ENCODE assay signal across 8 cellular contexts in genomic region chr12:95218164-95218851, GRCh38. TPM values are rescaled to one million over a fixed set of nuclear protein-coding genes. Genes with fewer than 3 reads are reported as not detected.
DNase-seq lines count a peak whose midpoint lies in the region; ATAC-seq and TF ChIP-seq lines count a peak whose summit lies in the region.

No MANE protein-coding gene starts in this region.

- TF ChIP-seq POLR2A in gastrocnemius medialis (IDR thresholded peaks at IDR 0.05), result no peak

- H3K27ac ChIP-seq in hepatocyte (peak overlapping the region; percentile 92), gastrocnemius medialis (peak overlapping the region; percentile 90 to 98 (median 96))

- peaks cover 86% of the 10 kb centered on the region for H3K79me2 ChIP-seq in hepatocyte

- H4K20me1 ChIP-seq in hepatocyte (ENCODE audit: insufficient read depth, poor library complexity, severe bottlenecking), result peaks cover 15% of the 10 kb centered on the region

- H3K9me2 ChIP-seq in hepatocyte (replicated peaks; ENCODE audit: insufficient read depth), result no peaks in the 10 kb centered on the region

- TF ChIP-seq CTCF in hepatocyte (IDR thresholded peaks at IDR 0.05; ENCODE audit: poor library complexity) (no peak), gastrocnemius medialis (IDR thresholded peaks at IDR 0.05 in 4 of 5, conservative IDR thresholded peaks at IDR 0.05 in 1 of 5) (no peak)

- H3K27ac Mint-ChIP-seq in activated naive CD8-positive, alpha-beta T cell treated with anti-CD3 and anti-CD28 coated beads for 36 hours, result peak overlapping the region; percentile 94

- H3K9me3 ChIP-seq in hepatocyte (ENCODE audit: low read depth) (no peaks in the 10 kb centered on the region), gastrocnemius medialis (no peaks in the 10 kb centered on the region)

- H3K4me1 ChIP-seq in hepatocyte (ENCODE audit: insufficient read depth) (peaks cover 3% of the 10 kb centered on the region), gastrocnemius medialis (peaks cover 51 to 53% of the 10 kb centered on the region in 2 donors)

- ATAC-seq in HG03159 (IDR thresholded peaks at IDR 0.05; ENCODE audit: unreplicated experiment) (peak; percentile 6), gastrocnemius medialis (no peak)

- no peaks in the 10 kb centered on the region for H3K36me3 ChIP-seq in hepatocyte (replicated peaks; ENCODE audit: insufficient read depth, low read depth)
- H3K36me3 ChIP-seq in gastrocnemius medialis, result no peaks in the 10 kb centered on the region

- H3K27me3 ChIP-seq in hepatocyte (no peaks in the 10 kb centered on the region), gastrocnemius medialis (no peaks in the 10 kb centered on the region)

- peaks cover 28% of the 10 kb centered on the region for H3K4me1 Mint-ChIP-seq in activated naive CD8-positive, alpha-beta T cell treated with anti-CD3 and anti-CD28 coated beads for 36 hours

- peak overlapping the region; percentile 89 for H3K4me3 Mint-ChIP-seq in activated naive CD8-positive, alpha-beta T cell treated with anti-CD3 and anti-CD28 coated beads for 36 hours

- in situ Hi-C loops in gastrocnemius medialis (cut with MboI; ENCODE audit: low sequenced_read_pairs in 4 of 4), result no loop called here

- peak overlapping the region; percentile 83 for H3K4me3 ChIP-seq in hepatocyte
- H3K4me3 ChIP-seq in gastrocnemius medialis, result peak overlapping the region; percentile 76 to 94 (median 88)

- H3K9me3 Mint-ChIP-seq in activated naive CD8-positive, alpha-beta T cell treated with anti-CD3 and anti-CD28 coated beads for 36 hours, result peaks cover 2% of the 10 kb centered on the region

- intact Hi-C loops in gastrocnemius medialis (cut with DNase I; ENCODE audit: low total_unique reads), result loop anchor here (1.0 to 10.0 kb wide), 3 partner anchors 86 to 574 kb away; no protein-coding TSS in a partner anchor

- H3K27me3 Mint-ChIP-seq in activated naive CD8-positive, alpha-beta T cell treated with anti-CD3 and anti-CD28 coated beads for 36 hours, result peaks cover 11% of the 10 kb centered on the region

- peak; percentile 29 for DNase-seq in activated T-cell treated with anti-CD3 and anti-CD28 coated beads for 24 hours (ENCODE audit: low read depth)
- no peak for DNase-seq in activated T-cell treated with anti-CD3 and anti-CD28 coated beads for 4 hours
- peak; percentile 23 for DNase-seq in NCI-H524 treated with DMSO at 0.1 percent for 48 hours (lab: John Stamatoyannopoulos, UW)
- DNase-seq in activated naive CD8-positive, alpha-beta T cell treated with anti-CD3 and anti-CD28 coated beads for 36 hours, result no peak
- no peak for DNase-seq in hepatocyte (ENCODE audit: low spot score)
- DNase-seq in gastrocnemius medialis, result peak in 1 of 2 donors; percentile 57
- no peak for DNase-seq in GM19240 (ENCODE audit: insufficient read length, low spot score)

- WGBS in hepatocyte (ENCODE audit: low lambda C conversion rate, missing lambda C conversion rate), result under 1% methylated on average over 29 of the region's 29 CpGs

- peak overlapping the region; percentile 80 for H3K4me2 ChIP-seq in hepatocyte

- peaks cover 14% of the 10 kb centered on the region for H3K36me3 Mint-ChIP-seq in activated naive CD8-positive, alpha-beta T cell treated with anti-CD3 and anti-CD28 coated beads for 36 hours

- H2AFZ ChIP-seq in hepatocyte, result peak overlapping the region; percentile 41

RNA-seq across cellular contexts. Expression of gene VEZT, which starts 0.7 kb away (rescaled TPM):
- 10 to 100 TPM; 52.7 to 58.4 TPM for total RNA-seq in activated naive CD8-positive, alpha-beta T cell treated with anti-CD3 and anti-CD28 coated beads for 36 hours
- 83.2 and 84.2 TPM in 2 replicates for total RNA-seq in hepatocyte
- polyA plus RNA-seq in hepatocyte, result 37.9 and 48.9 TPM in 2 replicates
- total RNA-seq in gastrocnemius medialis, result 100 to 1,000 TPM; 100 to 131 (median 118) TPM

RNA-seq across cellular contexts. Expression of gene FGD6, which starts 1.0 kb away (rescaled TPM):
- under 1 TPM; 0.70 to 0.87 TPM for total RNA-seq in activated naive CD8-positive, alpha-beta T cell treated with anti-CD3 and anti-CD28 coated beads for 36 hours
- total RNA-seq in hepatocyte (17.2 and 21.4 TPM in 2 replicates), gastrocnemius medialis (1 to 10 TPM; 2.9 to 8.4 (median 4.4) TPM)
- 4.7 and 10.4 TPM in 2 replicates for polyA plus RNA-seq in hepatocyte

Comparison
In these comparisons a context has a peak if more than half of its experiments do, and no peak if none do; other contexts are left out.
1. DNase-seq: peak in activated T-cell treated with anti-CD3 and anti-CD28 coated beads for 24 hours (single experiment) and NCI-H524 treated with DMSO at 0.1 percent for 48 hours (single experiment); none in activated T-cell treated with anti-CD3 and anti-CD28 coated beads for 4 hours (single experiment), activated naive CD8-positive, alpha-beta T cell treated with anti-CD3 and anti-CD28 coated beads for 36 hours (single experiment), hepatocyte (single experiment) and GM19240 (single experiment).